Comparison of ENCODE assay signal across 13 cellular contexts in genomic region chr18:71665131-71665530, GRCh38.
A peak's percentile ranks its signal among the peaks of the same experiment; 100 is the strongest.
DNase-seq lines count a peak whose midpoint lies in the region; ATAC-seq and TF ChIP-seq lines count a peak whose summit lies in the region.
"Had no signal": no experiment of that assay in that cellular context is flagged by ENCODE, and none has a peak within 500 bp of the region (broad histone marks: within the 10 kb centered on the region; RNA-seq: fewer than 3 reads in every experiment).

No MANE protein-coding gene starts in this region.

- H2BK12ac ChIP-seq in mesenchymal stem cell (ENCODE audit: low read length in 2 of 2), result no peak overlapping the region

- DNase-seq in A172 (ENCODE audit: low spot score) (peak; percentile 12), epithelial cell of proximal tubule (ENCODE audit: low read depth) (peak; percentile 30), iris pigment epithelial cell (ENCODE audit: low read depth) (peak; percentile 39), mesenchymal stem cell (no peak), NCI-H1105 treated with DMSO at 0.1 percent for 48 hours (lab: John Stamatoyannopoulos, UW) (no peak), NCI-H128 (lab: John Stamatoyannopoulos, UW; ENCODE audit: unreplicated experiment) (no peak)
- DNase-seq: 8988T, C1 segment of cervical spinal cord, NCI-H1694 treated with DMSO at 0.1 percent for 48 hours, NCI-H446 had no signal

- no peak overlapping the region for H2AK5ac ChIP-seq in mesenchymal stem cell (ENCODE audit: low read length, severe bottlenecking)

- no peak overlapping the region for H2BK120ac ChIP-seq in mesenchymal stem cell (ENCODE audit: low read depth, low read length)

- no peaks in the 10 kb centered on the region for H3K36me3 ChIP-seq in mesenchymal stem cell (ENCODE audit: control insufficient read depth in 1 of 2, insufficient read depth in 2 of 2, low read depth in 1 of 2, low read length in 2 of 2)
- H3K36me3 ChIP-seq: HAP-1 had no signal

- no peak overlapping the region for H3K27ac ChIP-seq in mesenchymal stem cell (ENCODE audit: low read length, poor library complexity, severe bottlenecking)

- H3K9me3 ChIP-seq in mesenchymal stem cell (ENCODE audit: control insufficient read depth, low read length), result no peaks in the 10 kb centered on the region
- H3K9me3 ChIP-seq: HAP-1 had no signal

- H4K8ac ChIP-seq in mesenchymal stem cell (ENCODE audit: low read length), result no peak overlapping the region

- H2BK15ac ChIP-seq in mesenchymal stem cell (ENCODE audit: low read depth, poor library complexity, severe bottlenecking), result no peak overlapping the region

- no peak overlapping the region for H3K9ac ChIP-seq in mesenchymal stem cell (ENCODE audit: low read length)

- H2AFZ ChIP-seq in mesenchymal stem cell (ENCODE audit: low read depth, low read length), result no peak overlapping the region

- H3K4me2 ChIP-seq in mesenchymal stem cell (ENCODE audit: low read length, poor library complexity, severe bottlenecking), result no peak overlapping the region

- TF ChIP-seq CTCF in epithelial cell of proximal tubule (conservative IDR thresholded peaks at IDR 0.05; ENCODE audit: low read depth, low read length), result no peak

- H3K23ac ChIP-seq in mesenchymal stem cell (ENCODE audit: low read length in 2 of 2), result no peak overlapping the region

- H3K4me3 ChIP-seq in epithelial cell of proximal tubule (ENCODE audit: low read depth, low read length), result no peak overlapping the region
- no peak overlapping the region for H3K4me3 ChIP-seq in mesenchymal stem cell (ENCODE audit: insufficient read depth in 1 of 2, low read depth in 1 of 2, low read length in 2 of 2)
- H3K4me3 ChIP-seq: HAP-1 had no signal

- H2BK5ac ChIP-seq in mesenchymal stem cell (ENCODE audit: low read depth, low read length, poor library complexity, severe bottlenecking), result no peak overlapping the region

- no peaks in the 10 kb centered on the region for H3K27me3 ChIP-seq in mesenchymal stem cell (ENCODE audit: control insufficient read depth in 1 of 2, insufficient read depth in 1 of 2, low read length in 2 of 2)

- ATAC-seq in SK-N-SH treated with all-trans-retinoic acid at 6 μM for 48 hours (peak; percentile 84), GM21390 (IDR thresholded peaks at IDR 0.05; ENCODE audit: unreplicated experiment) (no peak)

- no peak overlapping the region for H3K4ac ChIP-seq in mesenchymal stem cell (ENCODE audit: low read depth in 1 of 2, low read length in 2 of 2)

- H3K14ac ChIP-seq in mesenchymal stem cell (ENCODE audit: low read length in 2 of 2), result no peak overlapping the region

- H3K79me1 ChIP-seq in mesenchymal stem cell (replicated peaks; ENCODE audit: low read length, poor library complexity, severe bottlenecking), result no peaks in the 10 kb centered on the region

- no peaks in the 10 kb centered on the region for H3K4me1 ChIP-seq in mesenchymal stem cell (ENCODE audit: control insufficient read depth, insufficient read depth, low read depth, low read length)
- H3K4me1 ChIP-seq: HAP-1 had no signal

- no peak overlapping the region for H3K18ac ChIP-seq in mesenchymal stem cell (ENCODE audit: low read depth in 1 of 2, low read length in 2 of 2)

- H4K91ac ChIP-seq in mesenchymal stem cell (ENCODE audit: low read length), result no peak overlapping the region

TF ChIP-seq in SK-N-SH treated with all-trans-retinoic acid at 6 μM for 48 hours, 23 proteins besides CTCF, POLR2A, EP300 and RAD21:
- TF ChIP-seq ZNF8 (CRISPR knock-in tag; IDR thresholded peaks at IDR 0.05), result no peak
- no peak for TF ChIP-seq RARB (CRISPR knock-in tag; IDR thresholded peaks at IDR 0.05)
- peak; percentile 41; the same call in 1 of the 2 replicates for TF ChIP-seq TOX (CRISPR knock-in tag; IDR thresholded peaks at IDR 0.05; ENCODE audit: borderline replicate concordance)
- TF ChIP-seq ZFP30 (CRISPR knock-in tag; IDR thresholded peaks at IDR 0.05), result no peak
- TF ChIP-seq ZNF70 (CRISPR knock-in tag; IDR thresholded peaks at IDR 0.05), result no peak
- TF ChIP-seq CREB5 (CRISPR knock-in tag; IDR thresholded peaks at IDR 0.05; ENCODE audit: low read depth), result no peak
- no peak for TF ChIP-seq GLIS3 (CRISPR knock-in tag; IDR thresholded peaks at IDR 0.05)

Comparison
In these comparisons a context has a peak if more than half of its experiments do, and no peak if none do; other contexts are left out.
1. DNase-seq: peak in A172 (single experiment), epithelial cell of proximal tubule (single experiment) and iris pigment epithelial cell (single experiment); none in mesenchymal stem cell (single experiment), NCI-H1105 treated with DMSO at 0.1 percent for 48 hours (single experiment) and NCI-H128 (single experiment).